In the genomic region with DNA sequence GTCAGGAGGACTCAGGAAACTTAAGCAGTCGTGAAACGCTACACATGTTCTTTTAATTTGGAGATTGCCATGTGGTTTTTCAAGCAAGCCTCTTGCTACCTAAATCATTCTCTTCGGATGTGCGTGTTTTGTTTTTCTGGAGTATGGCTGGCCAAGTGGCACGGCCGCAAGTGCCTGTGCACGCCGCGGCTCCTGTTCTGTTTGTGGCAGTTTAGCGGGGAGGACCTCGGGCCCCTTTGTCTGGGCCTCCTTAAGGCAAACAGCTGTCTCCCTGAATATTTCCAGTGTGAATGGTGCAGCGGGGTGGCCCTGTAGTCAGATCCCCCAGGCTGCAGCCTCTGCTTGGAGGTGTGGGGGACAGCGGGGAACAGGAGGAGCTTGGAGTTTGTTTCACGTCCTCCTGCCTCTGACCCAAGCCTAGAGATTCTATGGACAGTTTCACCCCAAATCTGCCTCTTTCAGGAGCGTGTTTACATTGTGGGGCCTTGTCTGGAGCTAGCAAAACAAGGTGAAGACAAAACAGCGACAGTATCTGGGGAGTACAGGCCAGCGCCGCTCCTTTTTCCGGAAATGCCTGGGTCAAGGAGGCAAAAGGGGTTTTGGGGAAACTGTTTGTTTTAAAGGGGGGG, we compare ENCODE assay signal across 8 cellular contexts. TPM values are rescaled to one million over a fixed set of nuclear protein-coding genes. Genes with fewer than 3 reads are reported as not detected.
A peak's percentile ranks its signal among the peaks of the same experiment; 100 is the strongest.
DNase-seq lines count a peak whose midpoint lies in the region; ATAC-seq and TF ChIP-seq lines count a peak whose summit lies in the region.

No MANE protein-coding gene starts in this region.

- H3K4me3 ChIP-seq in WI38 (ENCODE audit: low read depth, low read length), result peak overlapping the region; percentile 54
- peak overlapping the region; percentile 65 to 82 (median 76) for H3K4me3 ChIP-seq in sigmoid colon

- H3K9me3 ChIP-seq in sigmoid colon, result no peaks in the 10 kb centered on the region

- H3K36me3 ChIP-seq in sigmoid colon, result no peaks in the 10 kb centered on the region

- TF ChIP-seq CTCF in WI38 (IDR thresholded peaks at IDR 0.05; ENCODE audit: low read depth, low read length) (no peak), sigmoid colon (IDR thresholded peaks at IDR 0.05) (no peak)

- intact Hi-C loops in sigmoid colon (cut with DNase I), result loop anchor here (2.0 to 5.0 kb wide), 3 partner anchors 41 to 69 kb away; partner anchors contain the start of gene C11orf24
- intact Hi-C loops in head of caudate nucleus (cut with DNase I), result loop anchor here (10.0 kb wide), 1 partner anchor 61 kb away; no protein-coding TSS in a partner anchor

- H3K4me1 ChIP-seq in sigmoid colon, result peaks cover 0 to 51% (median 47%) of the 10 kb centered on the region in 4 donors

- peak overlapping the region; percentile 78 to 92 (median 88) for H3K27ac ChIP-seq in sigmoid colon

- TF ChIP-seq EP300 in sigmoid colon (IDR thresholded peaks at IDR 0.05), result no peak

- no peaks in the 10 kb centered on the region for H3K27me3 ChIP-seq in sigmoid colon

- 5 to 15% methylated on average over 19 of the region's 19 CpGs for WGBS in sigmoid colon, 2 donors

- no peak for TF ChIP-seq POLR2A in sigmoid colon (IDR thresholded peaks at IDR 0.05)

- ATAC-seq in GM19467 (IDR thresholded peaks at IDR 0.05; ENCODE audit: unreplicated experiment), result no peak

- peak; percentile 21 for DNase-seq in stimulated activated CD4-positive, alpha-beta T cell treated with anti-CD3 and anti-CD28 coated beads, Interleukin-15, amount 100 ng/mL, for 24 hours
- no peak for DNase-seq in stimulated activated CD4-positive, alpha-beta T cell treated with anti-CD3 and anti-CD28 coated beads, Interleukin-1b, Interleukin-23, amount 100 ng/mL, for 48 hours
- peak; percentile 17 for DNase-seq in glomerular visceral epithelial cell (ENCODE audit: extremely low spot score)
- DNase-seq in sigmoid colon, result no peak
- no peak for DNase-seq in head of caudate nucleus
- no peak for DNase-seq in NCI-H1417 treated with DMSO at 0.1 percent for 48 hours (lab: John Stamatoyannopoulos, UW)

RNA-seq across cellular contexts. Expression of gene LRP5, which starts 1.3 kb away (rescaled TPM):
- total RNA-seq in sigmoid colon, result 10 to 100 TPM; 18.3 to 43.8 (median 29.2) TPM
- 10 to 100 TPM; 18.0 to 63.1 (median 20.4) TPM for polyA plus RNA-seq in sigmoid colon

RNA-seq across cellular contexts. Expression of gene C11orf24, which starts 41.9 kb away (rescaled TPM):
- total RNA-seq in sigmoid colon, result 10 to 100 TPM; 13.7 to 25.4 (median 21.9) TPM
- 10 to 100 TPM; 37.8 to 70.3 (median 40.6) TPM for polyA plus RNA-seq in sigmoid colon

Comparison
In these comparisons a context has a peak if more than half of its experiments do, and no peak if none do; other contexts are left out.
1. DNase-seq: peak in stimulated activated CD4-positive, alpha-beta T cell treated with anti-CD3 and anti-CD28 coated beads, Interleukin-15, amount 100 ng/mL, for 24 hours (single experiment) and glomerular visceral epithelial cell (single experiment); none in stimulated activated CD4-positive, alpha-beta T cell treated with anti-CD3 and anti-CD28 coated beads, Interleukin-1b, Interleukin-23, amount 100 ng/mL, for 48 hours (single experiment), sigmoid colon (single experiment), head of caudate nucleus (0 of 42) and NCI-H1417 treated with DMSO at 0.1 percent for 48 hours (single experiment).